Comparison of ENCODE assay signal across 23 cellular contexts in genomic region chr10:5828725-5829124, GRCh38. TPM values are rescaled to one million over a fixed set of nuclear protein-coding genes. Genes with fewer than 3 reads are reported as not detected.
DNase-seq lines count a peak whose midpoint lies in the region; ATAC-seq, FAIRE-seq and TF ChIP-seq lines count a peak whose summit lies in the region.
"Had no signal": no experiment of that assay in that cellular context is flagged by ENCODE, and none has a peak within 500 bp of the region (broad histone marks: within the 10 kb centered on the region; RNA-seq: fewer than 3 reads in every experiment).

No MANE protein-coding gene starts in this region.

- no peaks in the 10 kb centered on the region for H3K36me3 ChIP-seq in HepG2 (replicated peaks in 1 of 2; ENCODE audit: control insufficient read depth in 1 of 2, insufficient read depth in 2 of 2, low read length in 2 of 2)
- no peaks in the 10 kb centered on the region for H3K36me3 ChIP-seq in right lobe of liver
- no peaks in the 10 kb centered on the region for H3K36me3 ChIP-seq in trophoblast cell (ENCODE audit: control insufficient read depth in 1 of 2, insufficient read depth in 2 of 2, low read length in 2 of 2)

- H3K27ac ChIP-seq in HepG2 (ENCODE audit: extremely low read length, insufficient read depth, low read length) (no peak overlapping the region), right lobe of liver (no peak overlapping the region), trophoblast cell (ENCODE audit: low read depth, low read length) (no peak overlapping the region)
- no peak overlapping the region for H3K27ac ChIP-seq in CD4-positive, alpha-beta T cell (ENCODE audit: low read depth, low read length)
- H3K27ac ChIP-seq: 22Rv1 had no signal

- TF ChIP-seq EP300 in HepG2 (IDR thresholded peaks at IDR 0.05; ENCODE audit: low read depth in 2 of 2, low read length in 2 of 2) (no peak), HepG2 (CRISPR knock-in tag; IDR thresholded peaks at IDR 0.05; ENCODE audit: borderline replicate concordance) (no peak)

- no peak overlapping the region for H3K4me3 Mint-ChIP-seq in CD4-positive, alpha-beta T cell
- H3K4me3 Mint-ChIP-seq: B cell, H9 had no signal

- H3K4me1 ChIP-seq in HepG2 (ENCODE audit: insufficient read depth, low read length): peaks cover 53% of the 10 kb centered on the region
- no peaks in the 10 kb centered on the region for H3K4me1 ChIP-seq in right lobe of liver
- H3K4me1 ChIP-seq in trophoblast cell (ENCODE audit: control insufficient read depth in 1 of 2, insufficient read depth in 2 of 2, low read length in 2 of 2): peaks cover under 1 to 4% of the 10 kb centered on the region in 2 experiments

- no peak overlapping the region for H2BK5ac ChIP-seq in trophoblast cell (ENCODE audit: low read depth, low read length, poor library complexity)

- no peak for TF ChIP-seq POLR2A in HepG2 (IDR thresholded peaks at IDR 0.05; ENCODE audit: insufficient read depth in 1 of 2, low read depth in 2 of 2, low read length in 2 of 2)
- no peak for TF ChIP-seq POLR2A in right lobe of liver (IDR thresholded peaks at IDR 0.05)

- H3K9me3 ChIP-seq in HepG2 (ENCODE audit: low read length) (no peaks in the 10 kb centered on the region), right lobe of liver (no peaks in the 10 kb centered on the region), trophoblast cell (ENCODE audit: insufficient read depth, low read depth, low read length) (no peaks in the 10 kb centered on the region)
- no peaks in the 10 kb centered on the region for H3K9me3 ChIP-seq in CD4-positive, alpha-beta T cell (ENCODE audit: control insufficient read depth, low read length)

- H3K4me3 ChIP-seq in HepG2 (replicated peaks in 1 of 3; ENCODE audit: insufficient read depth in 1 of 3, low read depth in 2 of 3, low read length in 3 of 3) (peak overlapping the region; percentile 44 to 63 (median 50)), right lobe of liver (no peak overlapping the region), trophoblast cell (ENCODE audit: low read depth, low read length) (no peak overlapping the region)

- ATAC-seq in HepG2 (peak; percentile 21), right lobe of liver (no peak)
- no peak for ATAC-seq in CD4-positive, alpha-beta T cell (ENCODE audit: poor library complexity)

- H3K14ac ChIP-seq in trophoblast cell (ENCODE audit: low read length): no peak overlapping the region

- H3K4me1 Mint-ChIP-seq in CD4-positive, alpha-beta T cell (ENCODE audit: low read depth): no peaks in the 10 kb centered on the region
- H3K4me1 Mint-ChIP-seq: H9 had no signal

- CTCF ChIA-PET in HepG2 (lab: Yijun Ruan, JAX; ENCODE audit: low intra/inter-chr PET ratio, low total read pairs): no interaction called here
- CTCF ChIA-PET in CD4-positive, alpha-beta T cell (lab: Charles Lee): no interaction called here

- no peak overlapping the region for H4K91ac ChIP-seq in trophoblast cell (ENCODE audit: low read depth, low read length)

- H3K27ac Mint-ChIP-seq in CD4-positive, alpha-beta T cell: no peak overlapping the region
- H3K27ac Mint-ChIP-seq: B cell, H9 had no signal

- H2AK5ac ChIP-seq in trophoblast cell (ENCODE audit: low read length): no peak overlapping the region

- H3K79me2 ChIP-seq in HepG2 (ENCODE audit: insufficient read depth, low read length) (no peaks in the 10 kb centered on the region), trophoblast cell (ENCODE audit: control insufficient read depth, insufficient read depth, low read length, poor library complexity) (no peaks in the 10 kb centered on the region)

- H3K9ac ChIP-seq in HepG2 (ENCODE audit: insufficient read depth, low read depth, low read length) (peak overlapping the region; percentile 64), trophoblast cell (ENCODE audit: low read length) (peak overlapping the region; percentile 1)

- 26% methylated on average over 16 of the region's 16 CpGs for WGBS in HepG2 (ENCODE audit: low lambda C conversion rate)
- 89% methylated on average over 15 of the region's 16 CpGs for WGBS in right lobe of liver (ENCODE audit: insufficient coverage, low coverage, low lambda C conversion rate, missing lambda C conversion rate)
- no CpG with 5 or more reads among the region's 16 CpGs for WGBS in trophoblast cell (ENCODE audit: extremely low coverage, insufficient coverage, insufficient read length)

- intact Hi-C loops in HepG2 (cut with micrococcal nuclease; ENCODE audit: unreplicated experiment) (no loop called here), right lobe of liver (cut with DNase I) (no loop called here)
- intact Hi-C loops in CD4-positive, alpha-beta T cell (cut with DNase I, micrococcal nuclease): no loop called here

- H3K4ac ChIP-seq in trophoblast cell (ENCODE audit: low read depth, low read length): no peak overlapping the region

- no peaks in the 10 kb centered on the region for H3K36me3 Mint-ChIP-seq in CD4-positive, alpha-beta T cell (ENCODE audit: low read depth)

- H3K79me1 ChIP-seq in trophoblast cell (ENCODE audit: low read length): no peaks in the 10 kb centered on the region

- H3K9me3 Mint-ChIP-seq in CD4-positive, alpha-beta T cell: no peaks in the 10 kb centered on the region
- H3K9me3 Mint-ChIP-seq: H9 had no signal

- POLR2A ChIA-PET in HepG2 (lab: Yijun Ruan, JAX): interaction anchor here (1.3 to 4.6 kb wide), 2 partner anchors 10 to 15 kb away, joined by 3 to 21 read pairs; partner anchors contain the start of gene GDI2
- POLR2A ChIA-PET in CD4-positive, alpha-beta T cell (lab: Charles Lee): no interaction called here

- no peaks in the 10 kb centered on the region for H3K27me3 Mint-ChIP-seq in CD4-positive, alpha-beta T cell
- H3K27me3 Mint-ChIP-seq: B cell had no signal

- no peak overlapping the region for H3K23ac ChIP-seq in trophoblast cell (ENCODE audit: low read length)

- H3K27me3 ChIP-seq in HepG2 (ENCODE audit: control insufficient read depth in 1 of 2, insufficient read depth in 2 of 2, low read length in 2 of 2): peaks cover 1 to 3% of the 10 kb centered on the region in 2 experiments; a peak in 2 of 5 replicates
- H3K27me3 ChIP-seq in right lobe of liver: no peaks in the 10 kb centered on the region
- H3K27me3 ChIP-seq in trophoblast cell (ENCODE audit: insufficient read depth, low read length): no peaks in the 10 kb centered on the region
- H3K27me3 ChIP-seq in CD4-positive, alpha-beta T cell (ENCODE audit: control insufficient read depth, insufficient read depth, low read length): no peaks in the 10 kb centered on the region

- TF ChIP-seq CTCF in HepG2 (CRISPR knock-in tag; IDR thresholded peaks at IDR 0.05) (no peak), right lobe of liver (IDR thresholded peaks at IDR 0.05) (no peak)
- no peak for TF ChIP-seq CTCF in CD4-positive, alpha-beta T cell (IDR thresholded peaks at IDR 0.05)

- BruUV-seq in HepG2 (replicated peaks; lab: Mats Ljungman, UMichigan): no TSS peak

- FAIRE-seq in HepG2 (lab: Jason Lieb, UNC): no peak
- FAIRE-seq: GM19239, RCC 7860 had no signal

- no peak overlapping the region for H2BK120ac ChIP-seq in trophoblast cell (ENCODE audit: insufficient read depth, low read length, poor library complexity)

- H3K4me2 ChIP-seq in HepG2 (ENCODE audit: low read depth, low read length) (peak overlapping the region; percentile 88), trophoblast cell (ENCODE audit: low read length) (no peak overlapping the region)

- H4K20me1 ChIP-seq in HepG2 (ENCODE audit: insufficient read depth, low read length): no peaks in the 10 kb centered on the region

- no peak overlapping the region for H4K8ac ChIP-seq in trophoblast cell (ENCODE audit: low read depth, low read length)

- H4K12ac ChIP-seq in trophoblast cell (ENCODE audit: low read depth, low read length): no peak overlapping the region

- H3K18ac ChIP-seq in trophoblast cell (ENCODE audit: low read length): no peak overlapping the region

- H2AFZ ChIP-seq in HepG2 (ENCODE audit: low read length): peak overlapping the region; percentile 99
- no peak overlapping the region for H2AFZ ChIP-seq in trophoblast cell (ENCODE audit: insufficient read depth, low read length, poor library complexity)

- in situ Hi-C loops in HepG2 (cut with HindIII; ENCODE audit: extremely low pct_ligation_motif_present, low pct_unique_long_range_greater_than_20kb): no loop called here

- H2BK12ac ChIP-seq in trophoblast cell (ENCODE audit: low read length): no peak overlapping the region

- peak; percentile 38 for DNase-seq in activated CD8-positive, alpha-beta memory T cell treated with anti-CD3 and anti-CD28 coated beads for 24 hours
- DNase-seq in activated CD8-positive, alpha-beta memory T cell treated with anti-CD3 and anti-CD28 coated beads, Interleukin-2, amount 50 U/mL, for 48 hours: no peak
- no peak for DNase-seq in HepG2 (ENCODE audit: low spot score)
- no peak for DNase-seq in right lobe of liver
- DNase-seq in trophoblast cell: no peak
- no peak for DNase-seq in GOT3 (lab: John Stamatoyannopoulos, UW)
- no peak for DNase-seq in activated CD4-positive, CD25-positive, alpha-beta regulatory T cell treated with anti-CD3 and anti-CD28 coated beads, Interleukin-2, amount 50 U/mL, for 72 hours
- DNase-seq in CD4-positive, alpha-beta T cell: no peak
- DNase-seq: DMS153, H9, KBM-7, MV-4-11, NCI-H1105 treated with DMSO at 0.1 percent for 48 hours, NCI-H146, NCI-H2029, NCI-H446, NCI-H524 treated with DMSO at 0.1 percent for 48 hours, NCI-H774, SIG-M5 had no signal

- TF ChIP-seq RAD21 in HepG2 (CRISPR knock-in tag; IDR thresholded peaks at IDR 0.05): no peak

RNA-seq across cellular contexts. Expression of gene GDI2, which starts 15.5 kb away (rescaled TPM):
- total RNA-seq in HepG2 (2016; rRNA removed; fragmentation: Illumina TruSeq; extraction: Trizol): 477 and 756 TPM in 2 replicates
- 312 and 326 TPM in 2 replicates for total RNA-seq in HepG2 (2016; cell fraction: cytosol; rRNA removed; fragmentation: Illumina TruSeq; extraction: Trizol; ENCODE audit: low read depth)
- total RNA-seq in HepG2 (2016; cell fraction: insoluble cytoplasmic fraction; rRNA removed; fragmentation: Illumina TruSeq; extraction: Trizol): 471 and 770 TPM in 2 replicates
- 290 and 338 TPM in 2 replicates for total RNA-seq in HepG2 (2016; cell fraction: membrane; rRNA removed; fragmentation: Illumina TruSeq; extraction: Trizol)
- total RNA-seq in HepG2 (2016; cell fraction: nucleus; rRNA removed; fragmentation: Illumina TruSeq; extraction: Trizol): 188 and 200 TPM in 2 replicates
- polyA plus RNA-seq in HepG2 (2011; rRNA removed): 118 and 153 TPM in 2 replicates
- polyA plus RNA-seq in HepG2 (2011; cell fraction: cytosol; rRNA removed): 141 and 159 TPM in 2 replicates
- 45.6 and 58.6 TPM in 2 replicates for polyA plus RNA-seq in HepG2 (2011; cell fraction: nucleus; rRNA removed)
- polyA plus RNA-seq in HepG2 (2012): 245 and 302 TPM in 2 replicates
- 68.6 and 71.1 TPM in 2 replicates for polyA plus RNA-seq in HepG2 (2016; cell fraction: cytosol; fragmentation: Illumina TruSeq; extraction: Trizol; ENCODE audit: low read depth)
- 588 and 612 TPM in 2 replicates for polyA plus RNA-seq in HepG2 (2016; cell fraction: insoluble cytoplasmic fraction; fragmentation: Illumina TruSeq; extraction: Trizol; ENCODE audit: low read depth)
- 141 and 156 TPM in 2 replicates for polyA plus RNA-seq in HepG2 (2016; cell fraction: membrane; fragmentation: Illumina TruSeq; extraction: Trizol; ENCODE audit: low read depth)
- 190 and 195 TPM in 2 replicates for polyA plus RNA-seq in HepG2 (2016; cell fraction: nucleus; fragmentation: Illumina TruSeq; extraction: Trizol; ENCODE audit: insufficient read depth, low read depth)
- polyA minus RNA-seq in HepG2 (2011; rRNA and poly(A)+ RNA removed; ENCODE audit: low replicate concordance): 88.7 and 522 TPM in 2 replicates
- polyA minus RNA-seq in HepG2 (2011; cell fraction: cytosol; rRNA and poly(A)+ RNA removed): 285 and 334 TPM in 2 replicates
- polyA minus RNA-seq in HepG2 (2011; cell fraction: nucleus; rRNA and poly(A)+ RNA removed): 112 and 162 TPM in 2 replicates
- 100 to 1,000 TPM; 116 to 228 (median 128) TPM for total RNA-seq in right lobe of liver
- 222 and 226 TPM in 2 replicates for polyA plus RNA-seq in trophoblast cell (2013)
- 10 to 100 TPM; 78.1 to 82.3 TPM for total RNA-seq in CD4-positive, alpha-beta T cell

Comparison
In these comparisons a context has a peak if more than half of its experiments do, and no peak if none do; other contexts are left out.
1. H3K4me3 ChIP-seq: peak in HepG2 (3 of 3); none in right lobe of liver (0 of 3) and trophoblast cell (single experiment).